21 cellular contexts compared by ENCODE assay signal in genomic region chr1:22057861-22058260, GRCh38. TPM values are rescaled to one million over a fixed set of nuclear protein-coding genes. Genes with fewer than 3 reads are reported as not detected.
DNase-seq lines count a peak whose midpoint lies in the region; ATAC-seq and TF ChIP-seq lines count a peak whose summit lies in the region.
"Had no signal": no experiment of that assay in that cellular context is flagged by ENCODE, and none has a peak within 500 bp of the region (broad histone marks: within the 10 kb centered on the region; RNA-seq: fewer than 3 reads in every experiment).

No MANE protein-coding gene starts in this region.

- POLR2A ChIA-PET in activated CD8-positive, alpha-beta T cell treated with anti-CD3 and anti-CD28 coated beads for 36 hours (lab: Charles Lee), result interaction anchor here (1.6 to 17.7 kb wide), 3 partner anchors 8 to 31 kb away, joined by 4 to 218 read pairs (median 15); no protein-coding TSS in a partner anchor
- POLR2A ChIA-PET in activated CD8-positive, alpha-beta T cell treated with anti-CD3 and anti-CD28 coated beads, Interleukin-2, amount 10 ng/mL, durations not matched to agents 7 days and 5 days (lab: Charles Lee), result interaction anchor here (0.6 to 14.0 kb wide), 5 partner anchors 8 to 272 kb away, joined by 3 to 310 read pairs (median 6); no protein-coding TSS in a partner anchor

- H3K9me2 ChIP-seq in GM23248 (ENCODE audit: insufficient read depth), result no peaks in the 10 kb centered on the region

- H3K9ac ChIP-seq in GM23248, result no peak overlapping the region

- H3K27me3 ChIP-seq in GM23248 (replicated peaks; ENCODE audit: insufficient read depth), result no peaks in the 10 kb centered on the region
- H3K27me3 ChIP-seq in neutrophil, result no peaks in the 10 kb centered on the region
- H3K27me3 ChIP-seq: body of pancreas, left lung, tibial nerve had no signal

- H3K4me3 ChIP-seq in GM23248 (no peak overlapping the region), neutrophil (ENCODE audit: low read depth in 1 of 2, low read length in 1 of 2) (no peak overlapping the region)
- H3K4me3 ChIP-seq: body of pancreas, left lung, tibial nerve had no signal

- WGBS in GM23248 (ENCODE audit: low coverage in 1 of 2, low lambda C conversion rate in 2 of 2, missing lambda C conversion rate in 2 of 2), 2 experiments, result 93 to 94% methylated on average over 10 of the region's 10 CpGs

- ATAC-seq in activated CD8-positive, alpha-beta T cell treated with anti-CD3 and anti-CD28 coated beads for 36 hours, result no peak
- no peak for ATAC-seq in activated CD8-positive, alpha-beta T cell treated with anti-CD3 and anti-CD28 coated beads, Interleukin-2, amount 10 ng/mL, durations not matched to agents 7 days and 5 days
- no peak for ATAC-seq in central memory CD8-positive, alpha-beta T cell (replicated peaks; ENCODE audit: extremely low read depth, poor library complexity, severe bottlenecking)
- ATAC-seq: body of pancreas, esophagus mucosa, left lung, right cardiac atrium had no signal

- peaks cover 79% of the 10 kb centered on the region for H4K20me1 ChIP-seq in GM23248 (ENCODE audit: insufficient read depth)

- no peak overlapping the region for H2AFZ ChIP-seq in GM23248

- H3K4me3 Mint-ChIP-seq in activated CD8-positive, alpha-beta T cell treated with anti-CD3 and anti-CD28 coated beads for 36 hours, result no peak overlapping the region
- H3K4me3 Mint-ChIP-seq in activated CD8-positive, alpha-beta T cell treated with anti-CD3 and anti-CD28 coated beads, Interleukin-2, amount 10 ng/mL, durations not matched to agents 7 days and 5 days, result no peak overlapping the region
- peak overlapping the region; percentile 98 for H3K4me3 Mint-ChIP-seq in central memory CD8-positive, alpha-beta T cell
- H3K4me3 Mint-ChIP-seq: dendritic cell treated with granulocyte-macrophage colony-stimulating factor and Interleukin-4, amounts not matched to agents 40 ng/mL and 50 ng/mL, for 4 days had no signal

- H3K27me3 Mint-ChIP-seq in activated CD8-positive, alpha-beta T cell treated with anti-CD3 and anti-CD28 coated beads for 36 hours, result no peaks in the 10 kb centered on the region
- H3K27me3 Mint-ChIP-seq in activated CD8-positive, alpha-beta T cell treated with anti-CD3 and anti-CD28 coated beads, Interleukin-2, amount 10 ng/mL, durations not matched to agents 7 days and 5 days (ENCODE audit: low read depth), result no peaks in the 10 kb centered on the region
- no peaks in the 10 kb centered on the region for H3K27me3 Mint-ChIP-seq in central memory CD8-positive, alpha-beta T cell
- H3K27me3 Mint-ChIP-seq: dendritic cell treated with granulocyte-macrophage colony-stimulating factor and Interleukin-4, amounts not matched to agents 40 ng/mL and 50 ng/mL, for 4 days had no signal

- in situ Hi-C loops in GM23248 (cut with MboI), result no loop called here

- H3K27ac Mint-ChIP-seq in activated CD8-positive, alpha-beta T cell treated with anti-CD3 and anti-CD28 coated beads for 36 hours, result peak overlapping the region; percentile 76
- no peak overlapping the region for H3K27ac Mint-ChIP-seq in activated CD8-positive, alpha-beta T cell treated with anti-CD3 and anti-CD28 coated beads, Interleukin-2, amount 10 ng/mL, durations not matched to agents 7 days and 5 days
- H3K27ac Mint-ChIP-seq in central memory CD8-positive, alpha-beta T cell (ENCODE audit: low read depth), result no peak overlapping the region
- H3K27ac Mint-ChIP-seq: dendritic cell treated with granulocyte-macrophage colony-stimulating factor and Interleukin-4, amounts not matched to agents 40 ng/mL and 50 ng/mL, for 4 days had no signal

- peaks cover 96% of the 10 kb centered on the region for H3K79me2 ChIP-seq in GM23248 (ENCODE audit: insufficient read depth)

- no peaks in the 10 kb centered on the region for H3K9me3 ChIP-seq in GM23248 (ENCODE audit: low read depth)
- no peaks in the 10 kb centered on the region for H3K9me3 ChIP-seq in neutrophil
- H3K9me3 ChIP-seq: left lung, tibial nerve had no signal

- 0 out of 2 replicates have a peak overlapping the region, but pooled peaks have one; percentile 0 for H3K27ac ChIP-seq in GM23248
- H3K27ac ChIP-seq in neutrophil, result peak overlapping the region; percentile 41
- H3K27ac ChIP-seq: C4-2B, left lung, tibial nerve had no signal

- peaks cover 71% of the 10 kb centered on the region for H3K4me1 Mint-ChIP-seq in activated CD8-positive, alpha-beta T cell treated with anti-CD3 and anti-CD28 coated beads for 36 hours (ENCODE audit: low read depth)
- peaks cover 70% of the 10 kb centered on the region for H3K4me1 Mint-ChIP-seq in activated CD8-positive, alpha-beta T cell treated with anti-CD3 and anti-CD28 coated beads, Interleukin-2, amount 10 ng/mL, durations not matched to agents 7 days and 5 days (ENCODE audit: low read depth)
- H3K4me1 Mint-ChIP-seq in central memory CD8-positive, alpha-beta T cell, result peaks cover 76% of the 10 kb centered on the region

- H3K9me3 Mint-ChIP-seq in activated CD8-positive, alpha-beta T cell treated with anti-CD3 and anti-CD28 coated beads for 36 hours, result no peaks in the 10 kb centered on the region
- no peaks in the 10 kb centered on the region for H3K9me3 Mint-ChIP-seq in activated CD8-positive, alpha-beta T cell treated with anti-CD3 and anti-CD28 coated beads, Interleukin-2, amount 10 ng/mL, durations not matched to agents 7 days and 5 days (ENCODE audit: insufficient read depth)
- H3K9me3 Mint-ChIP-seq in central memory CD8-positive, alpha-beta T cell, result no peaks in the 10 kb centered on the region
- H3K9me3 Mint-ChIP-seq: dendritic cell treated with granulocyte-macrophage colony-stimulating factor and Interleukin-4, amounts not matched to agents 40 ng/mL and 50 ng/mL, for 4 days had no signal

- CTCF ChIA-PET in activated CD8-positive, alpha-beta T cell treated with anti-CD3 and anti-CD28 coated beads for 36 hours (lab: Charles Lee), result interaction anchor here (0.7 to 1.6 kb wide), 4 partner anchors 9 to 34 kb away, joined by 3 to 8 read pairs (median 5); no protein-coding TSS in a partner anchor
- CTCF ChIA-PET in activated CD8-positive, alpha-beta T cell treated with anti-CD3 and anti-CD28 coated beads, Interleukin-2, amount 10 ng/mL, durations not matched to agents 7 days and 5 days (lab: Charles Lee), result interaction anchor here (15.9 kb wide), 1 partner anchor 31 kb away, joined by 210 read pairs; no protein-coding TSS in a partner anchor

- peaks cover 3% of the 10 kb centered on the region; the same call in 1 of the 2 replicates for H3K36me3 ChIP-seq in GM23248 (ENCODE audit: low read depth)
- peaks cover 25% of the 10 kb centered on the region for H3K36me3 ChIP-seq in neutrophil

- H3F3A ChIP-seq in GM23248 (ENCODE audit: insufficient read depth), result peaks cover 48% of the 10 kb centered on the region

- TF ChIP-seq CTCF in activated CD8-positive, alpha-beta T cell treated with anti-CD3 and anti-CD28 coated beads for 36 hours (IDR thresholded peaks at IDR 0.05), result no peak
- no peak for TF ChIP-seq CTCF in neutrophil (IDR thresholded peaks at IDR 0.05)

- H3K36me3 Mint-ChIP-seq in activated CD8-positive, alpha-beta T cell treated with anti-CD3 and anti-CD28 coated beads for 36 hours (ENCODE audit: low read depth), result peaks cover 58% of the 10 kb centered on the region
- peaks cover 63% of the 10 kb centered on the region for H3K36me3 Mint-ChIP-seq in activated CD8-positive, alpha-beta T cell treated with anti-CD3 and anti-CD28 coated beads, Interleukin-2, amount 10 ng/mL, durations not matched to agents 7 days and 5 days (ENCODE audit: low read depth)
- H3K36me3 Mint-ChIP-seq in central memory CD8-positive, alpha-beta T cell (ENCODE audit: insufficient read depth), result peaks cover 55% of the 10 kb centered on the region

- no peak for DNase-seq in activated CD8-positive, alpha-beta T cell treated with anti-CD3 and anti-CD28 coated beads for 36 hours
- no peak for DNase-seq in activated CD8-positive, alpha-beta T cell treated with anti-CD3 and anti-CD28 coated beads, Interleukin-2, amount 10 ng/mL, durations not matched to agents 7 days and 5 days
- DNase-seq in GM23248 (no peak), NCI-H748 (lab: John Stamatoyannopoulos, UW; ENCODE audit: unreplicated experiment) (no peak), H4 (ENCODE audit: low spot score) (no peak), T1000 (lab: John Stamatoyannopoulos, UW) (no peak)
- no peak for DNase-seq in central memory CD8-positive, alpha-beta T cell (ENCODE audit: low spot score in 2 of 2)
- DNase-seq: activated effector memory CD4-positive, alpha-beta T cell treated with anti-CD3 and anti-CD28 coated beads, Interleukin-2, amount 50 U/mL, for 16 hours; body of pancreas; left lung; MM.1S; NCI-H1694 treated with DMSO at 0.1 percent for 48 hours; NCI-H446 treated with DMSO at 0.1 percent for 48 hours; right cardiac atrium; stimulated activated naive CD4-positive, alpha-beta T cell treated with Interleukin-2 at 50 U/mL for 16 hours had no signal

- H3K4me1 ChIP-seq in GM23248 (ENCODE audit: insufficient read depth), result peaks cover 32% of the 10 kb centered on the region
- peaks cover 76 to 85% of the 10 kb centered on the region in 2 experiments for H3K4me1 ChIP-seq in neutrophil (ENCODE audit: control insufficient read depth in 1 of 2, insufficient read depth in 1 of 2, low read depth in 1 of 2, low read length in 1 of 2)

- H3K4me2 ChIP-seq in GM23248 (ENCODE audit: unreplicated experiment), result no peak overlapping the region

- intact Hi-C loops in activated CD8-positive, alpha-beta T cell treated with anti-CD3 and anti-CD28 coated beads for 36 hours (cut with micrococcal nuclease), result loop anchor here (5.0 kb wide), 1 partner anchor 34 kb away; no protein-coding TSS in a partner anchor

RNA-seq across cellular contexts. Expression of gene CDC42, which starts 5.4 kb away (rescaled TPM):
- total RNA-seq in activated CD8-positive, alpha-beta T cell treated with anti-CD3 and anti-CD28 coated beads for 36 hours, result 100 to 1,000 TPM; 292 to 310 TPM
- total RNA-seq in activated CD8-positive, alpha-beta T cell treated with anti-CD3 and anti-CD28 coated beads, Interleukin-2, amount 10 ng/mL, durations not matched to agents 7 days and 5 days, result 100 to 1,000 TPM; 365 to 389 TPM
- total RNA-seq in GM23248 (2014; rRNA removed; shearing (Covaris generic)), result 403 and 420 TPM in 2 replicates
- polyA plus RNA-seq in GM23248 (2016; fragmentation: Nextera tagmentation; extraction: Ambion mirVana), result 159 TPM in 2 replicates
- total RNA-seq in H4 (2014; rRNA removed; shearing (Covaris generic)), result 384 and 429 TPM in 2 replicates

RNA-seq across cellular contexts. Expression of gene CELA3A, which starts 56.4 kb away (rescaled TPM):
- not detected for total RNA-seq in activated CD8-positive, alpha-beta T cell treated with anti-CD3 and anti-CD28 coated beads for 36 hours
- total RNA-seq in activated CD8-positive, alpha-beta T cell treated with anti-CD3 and anti-CD28 coated beads, Interleukin-2, amount 10 ng/mL, durations not matched to agents 7 days and 5 days, result not detected
- total RNA-seq in GM23248 (2014; rRNA removed; shearing (Covaris generic)), result not detected in 2 replicates
- polyA plus RNA-seq in GM23248 (2016; fragmentation: Nextera tagmentation; extraction: Ambion mirVana), result not detected in 2 replicates
- total RNA-seq in H4 (2014; rRNA removed; shearing (Covaris generic)), result not detected in 2 replicates
- total RNA-seq: esophagus mucosa, glomerular endothelial cell, left lung had no signal
- polyA plus RNA-seq: right cardiac atrium had no signal
